Comparison of ENCODE assay signal across 8 cellular contexts in the genomic region with DNA sequence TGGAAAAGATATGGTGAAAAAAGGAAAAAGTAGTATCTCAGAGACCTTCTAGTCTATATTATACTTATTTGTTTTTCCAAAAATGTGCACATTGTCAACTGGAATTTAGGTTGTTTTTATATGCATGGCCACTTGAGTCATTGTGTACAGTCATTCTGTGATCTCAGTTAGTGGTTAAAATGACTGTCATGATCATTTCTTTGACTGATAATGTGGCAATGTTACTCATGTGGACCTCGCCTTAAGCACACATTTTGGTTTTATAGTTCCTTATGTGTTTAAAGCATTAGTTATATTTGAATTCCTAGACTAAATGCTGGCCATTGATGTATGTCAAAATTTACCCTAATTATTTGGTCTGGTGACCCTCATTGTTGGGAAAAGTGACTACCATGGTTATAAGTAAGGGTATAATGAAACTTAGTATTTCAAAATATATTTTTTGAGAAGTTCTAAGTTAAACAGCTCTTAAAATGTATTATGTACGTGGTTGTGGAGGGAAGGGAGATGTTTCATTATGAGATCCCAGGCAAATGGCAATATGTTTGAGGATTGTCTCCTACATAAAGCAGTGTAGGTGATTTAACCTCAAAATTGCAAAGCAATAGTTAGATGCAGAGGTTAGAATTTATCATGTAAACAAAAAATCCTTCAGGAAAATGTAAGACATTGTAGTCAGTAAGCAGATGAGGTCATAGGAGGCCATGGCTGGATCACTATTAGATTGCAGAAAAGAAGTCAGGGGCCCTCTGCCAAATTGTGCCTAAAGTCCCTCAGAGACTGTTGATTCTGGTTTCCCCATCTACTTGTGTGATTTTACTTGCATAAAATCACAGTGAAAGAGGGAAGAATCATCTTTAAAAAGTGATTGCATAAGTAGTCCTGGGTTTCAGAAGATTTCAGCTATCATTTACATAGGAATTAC. TPM values are rescaled to one million over a fixed set of nuclear protein-coding genes. Genes with fewer than 3 reads are reported as not detected.
A peak's percentile ranks its signal among the peaks of the same experiment; 100 is the strongest.
DNase-seq lines count a peak whose midpoint lies in the region; ATAC-seq and TF ChIP-seq lines count a peak whose summit lies in the region.

No MANE protein-coding gene starts in this region.

- H3K27ac Mint-ChIP-seq in mesothelial cell of epicardium = no peak overlapping the region

- no peak overlapping the region for H3K23ac ChIP-seq in mesendoderm (ENCODE audit: low read length)

- H2BK5ac ChIP-seq in mesendoderm (ENCODE audit: low read length) = no peak overlapping the region

- H3K9ac ChIP-seq in fibroblast of lung (ENCODE audit: insufficient read depth, low read length) (no peak overlapping the region), mesendoderm (ENCODE audit: low read length) (no peak overlapping the region)

- peaks cover 26% of the 10 kb centered on the region for H3K36me3 Mint-ChIP-seq in mesothelial cell of epicardium

- 100% methylated on average over 1 of the region's 2 CpGs for WGBS in mesendoderm (ENCODE audit: extremely low coverage, insufficient coverage, low lambda C conversion rate)

- no peak overlapping the region for H4K5ac ChIP-seq in mesendoderm (ENCODE audit: low read length)

- H3K4me1 Mint-ChIP-seq in mesothelial cell of epicardium = no peaks in the 10 kb centered on the region

- H3K9me3 ChIP-seq in fibroblast of lung (ENCODE audit: control insufficient read depth, insufficient read depth, low read depth, low read length) = no peaks in the 10 kb centered on the region

- no peak overlapping the region for H3K18ac ChIP-seq in mesendoderm (ENCODE audit: low read length)

- H2BK120ac ChIP-seq in mesendoderm (ENCODE audit: low read depth, low read length) = no peak overlapping the region

- in situ Hi-C loops in GM13976 (cut with MboI; ENCODE audit: low sequenced_read_pairs, unreplicated experiment) = no loop called here

- no peak overlapping the region for H3K4ac ChIP-seq in mesendoderm (ENCODE audit: low read depth, low read length)

- no peaks in the 10 kb centered on the region for H3K9me3 Mint-ChIP-seq in mesothelial cell of epicardium

- no peak overlapping the region for H4K8ac ChIP-seq in mesendoderm (ENCODE audit: low read depth, low read length)

- H4K20me1 ChIP-seq in fibroblast of lung (ENCODE audit: control insufficient read depth, extremely low read depth, insufficient read depth, low read length) = no peaks in the 10 kb centered on the region

- no peak overlapping the region for H2AK5ac ChIP-seq in mesendoderm (ENCODE audit: low read length)

- no peaks in the 10 kb centered on the region for H3K79me1 ChIP-seq in mesendoderm (ENCODE audit: low read length)

- H3K27me3 Mint-ChIP-seq in mesothelial cell of epicardium (ENCODE audit: low read depth) = no peaks in the 10 kb centered on the region

- H3K27ac ChIP-seq in fibroblast of lung (ENCODE audit: insufficient read depth, low read length) = peak overlapping the region; percentile 4
- H3K27ac ChIP-seq in mesendoderm (ENCODE audit: low read depth, low read length) = no peak overlapping the region

- no peak for TF ChIP-seq CTCF in GM13976 (IDR thresholded peaks at IDR 0.05; ENCODE audit: borderline replicate concordance, control extremely low read depth, extremely low read depth, insufficient read depth, missing control alignments)
- no peak for TF ChIP-seq CTCF in fibroblast of lung (conservative IDR thresholded peaks at IDR 0.05 in 1 of 2, IDR thresholded peaks at IDR 0.05 in 1 of 2; ENCODE audit: low read depth in 1 of 2, low read length in 2 of 2)
- TF ChIP-seq CTCF in mesothelial cell of epicardium (IDR thresholded peaks at IDR 0.05; ENCODE audit: unreplicated experiment) = no peak

- H3K4me2 ChIP-seq in fibroblast of lung (ENCODE audit: extremely low read depth, insufficient read depth, low read length) = no peak overlapping the region
- no peak overlapping the region for H3K4me2 ChIP-seq in mesendoderm (ENCODE audit: low read length)

- H3K4me1 ChIP-seq in fibroblast of lung (ENCODE audit: control insufficient read depth, extremely low read depth, insufficient read depth, low read length) = no peaks in the 10 kb centered on the region
- H3K4me1 ChIP-seq in mesendoderm (ENCODE audit: control insufficient read depth, low read depth, low read length) = no peaks in the 10 kb centered on the region

- H2AFZ ChIP-seq in fibroblast of lung (ENCODE audit: low read length) = no peak overlapping the region

- H3K27me3 ChIP-seq in fibroblast of lung (ENCODE audit: control insufficient read depth, insufficient read depth, low read length) = no peaks in the 10 kb centered on the region
- H3K27me3 ChIP-seq in mesendoderm (ENCODE audit: insufficient read depth, low read length, poor library complexity) = no peaks in the 10 kb centered on the region

- H3K56ac ChIP-seq in mesendoderm (ENCODE audit: low read length) = no peak overlapping the region

- H3K4me3 Mint-ChIP-seq in mesothelial cell of epicardium = no peak overlapping the region

- H3K79me2 ChIP-seq in fibroblast of lung (ENCODE audit: control insufficient read depth, insufficient read depth, low read length) (no peaks in the 10 kb centered on the region), mesendoderm (ENCODE audit: control insufficient read depth, insufficient read depth, low read length) (no peaks in the 10 kb centered on the region)

- H3K36me3 ChIP-seq in fibroblast of lung (ENCODE audit: control insufficient read depth, insufficient read depth, low read length) (no peaks in the 10 kb centered on the region), mesendoderm (ENCODE audit: control insufficient read depth, insufficient read depth, low read length) (no peaks in the 10 kb centered on the region)

- DNase-seq in GM13976 (ENCODE audit: low spot score) (peak; percentile 75), LHCN-M2 (ENCODE audit: low read depth) (peak; percentile 81), fibroblast of lung (ENCODE audit: low read depth in 2 of 2) (peak; percentile 51 to 84), mesothelial cell of epicardium (ENCODE audit: low spot score in 2 of 2, unreplicated experiment in 2 of 2) (no peak), NCI-H146 treated with DMSO at 0.1 percent for 48 hours (lab: John Stamatoyannopoulos, UW; ENCODE audit: unreplicated experiment) (no peak), mesendoderm (no peak), DMS153 treated with DMSO at 0.1 percent for 48 hours (lab: John Stamatoyannopoulos, UW; ENCODE audit: unreplicated experiment) (no peak)

- H3K4me3 ChIP-seq in fibroblast of lung (replicated peaks in 1 of 4; ENCODE audit: control extremely low read depth in 1 of 4, insufficient read depth in 1 of 4, low read depth in 3 of 4, low read length in 4 of 4) (no peak overlapping the region), mesendoderm (ENCODE audit: low read length) (no peak overlapping the region)

- H2BK15ac ChIP-seq in mesendoderm (replicated peaks; ENCODE audit: low read depth) = no peak overlapping the region

- peak; percentile 83 for ATAC-seq in GM21576 (IDR thresholded peaks at IDR 0.05; ENCODE audit: unreplicated experiment)

RNA-seq across cellular contexts. Expression of gene PNMA1, which starts 17.5 kb away (rescaled TPM):
- total RNA-seq in LHCN-M2 (2014; rRNA removed) (19.2 and 22.0 TPM in 2 replicates), fibroblast of lung (11.6 and 19.5 TPM in 2 replicates), mesothelial cell of epicardium (46.4 to 48.6 TPM (median 47.7 TPM) in 3 replicates)
- polyA plus RNA-seq in LHCN-M2 (2012) = 64.2 TPM
- 44.5 and 46.8 TPM in 2 replicates for polyA plus RNA-seq in fibroblast of lung
- polyA plus RNA-seq in fibroblast of lung (2012) = 57.0 and 66.6 TPM in 2 replicates
- 11.5 and 12.8 TPM in 2 replicates for polyA minus RNA-seq in fibroblast of lung (ENCODE audit: low replicate concordance)
- polyA plus RNA-seq in mesendoderm (2013, experiment 1 of 2) = 34.5 TPM
- polyA plus RNA-seq in mesendoderm (2013, experiment 2 of 2) = 34.4 TPM

RNA-seq across cellular contexts. Expression of gene DNAL1, which starts 51.9 kb away (rescaled TPM):
- total RNA-seq in LHCN-M2 (2014; rRNA removed) = 17.3 and 18.3 TPM in 2 replicates
- polyA plus RNA-seq in LHCN-M2 (2012) = 11.2 TPM
- 5.3 and 8.2 TPM in 2 replicates for total RNA-seq in fibroblast of lung
- 9.0 and 11.3 TPM in 2 replicates for polyA plus RNA-seq in fibroblast of lung
- 8.8 and 9.0 TPM in 2 replicates for polyA plus RNA-seq in fibroblast of lung (2012)
- 0.44 and 1.2 TPM in 2 replicates for polyA minus RNA-seq in fibroblast of lung (ENCODE audit: low replicate concordance)
- 13.3 to 13.8 TPM (median 13.4 TPM) in 3 replicates for total RNA-seq in mesothelial cell of epicardium
- 11.4 TPM for polyA plus RNA-seq in mesendoderm (2013, experiment 1 of 2)
- polyA plus RNA-seq in mesendoderm (2013, experiment 2 of 2) = 12.4 TPM

Comparison
In these comparisons a context has a peak if more than half of its experiments do, and no peak if none do; other contexts are left out.
1. DNase-seq: peak in GM13976 (single experiment), LHCN-M2 (single experiment) and fibroblast of lung (2 of 2); none in mesothelial cell of epicardium (0 of 2), NCI-H146 treated with DMSO at 0.1 percent for 48 hours (single experiment), mesendoderm (single experiment) and DMS153 treated with DMSO at 0.1 percent for 48 hours (single experiment).